Comparison of ENCODE assay signal across 18 cellular contexts in the genomic region with DNA sequence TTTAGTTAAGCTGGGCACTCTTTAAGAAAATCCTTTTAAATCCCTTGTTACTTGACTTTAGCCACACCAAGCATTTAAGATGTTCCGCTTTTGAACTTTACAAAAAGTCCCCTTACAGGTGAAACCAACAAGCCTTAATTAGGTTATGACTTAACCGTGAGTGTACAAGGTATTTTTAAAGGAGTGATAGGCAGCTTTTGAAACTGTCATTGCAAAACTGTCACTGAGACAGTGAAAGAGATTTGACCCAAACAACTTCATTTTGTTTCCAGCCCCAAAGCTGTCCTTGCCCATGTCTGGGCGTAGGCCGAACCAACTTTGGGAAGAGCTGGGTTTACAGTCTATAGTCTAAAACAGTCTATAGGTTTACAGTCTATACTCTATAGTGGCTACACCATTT.
DNase-seq lines count a peak whose midpoint lies in the region; ATAC-seq and TF ChIP-seq lines count a peak whose summit lies in the region.
"Had no signal": no experiment of that assay in that cellular context is flagged by ENCODE, and none has a peak within 500 bp of the region (broad histone marks: within the 10 kb centered on the region; RNA-seq: fewer than 3 reads in every experiment).

No MANE protein-coding gene starts in this region.

- H3K4me1 Mint-ChIP-seq in immature natural killer cell: peaks cover 34 to 52% of the 10 kb centered on the region in 2 donors
- no peaks in the 10 kb centered on the region for H3K4me1 Mint-ChIP-seq in activated T-helper 1 cell treated with anti-CD3 and anti-CD28 coated beads, Interleukin-12 subunit alpha, Interleukin-12 subunit beta, Interleukin-2, Interleukin-4 antibody, amounts not matched to agents 30 ng/mL and 10 ng/mL and 1 ng/mL, durations not matched to agents 14 hours and 24 hours and 36 hours (ENCODE audit: low read depth)

- no peaks in the 10 kb centered on the region for H3K9me3 Mint-ChIP-seq in immature natural killer cell
- H3K9me3 Mint-ChIP-seq in activated T-helper 1 cell treated with anti-CD3 and anti-CD28 coated beads, Interleukin-12 subunit alpha, Interleukin-12 subunit beta, Interleukin-2, Interleukin-4 antibody, amounts not matched to agents 30 ng/mL and 10 ng/mL and 1 ng/mL, durations not matched to agents 14 hours and 24 hours and 36 hours: peaks cover 8% of the 10 kb centered on the region
- H3K9me3 Mint-ChIP-seq: HFFc6 had no signal

- H3K4me3 ChIP-seq in mucosa of descending colon: no peak overlapping the region
- H3K4me3 ChIP-seq: coronary artery, thoracic aorta had no signal

- H3K27ac Mint-ChIP-seq in immature natural killer cell: no peak overlapping the region
- no peak overlapping the region for H3K27ac Mint-ChIP-seq in activated T-helper 1 cell treated with anti-CD3 and anti-CD28 coated beads, Interleukin-12 subunit alpha, Interleukin-12 subunit beta, Interleukin-2, Interleukin-4 antibody, amounts not matched to agents 30 ng/mL and 10 ng/mL and 1 ng/mL, durations not matched to agents 14 hours and 24 hours and 36 hours
- H3K27ac Mint-ChIP-seq: activated CD8-positive, alpha-beta T cell treated with anti-CD3 and anti-CD28 coated beads, Interleukin-2, amount 10 ng/mL, durations not matched to agents 7 days and 5 days; HFFc6 had no signal

- H3K36me3 Mint-ChIP-seq in immature natural killer cell: peaks cover 4 to 11% (median 4%) of the 10 kb centered on the region in 3 donors
- H3K36me3 Mint-ChIP-seq in activated T-helper 1 cell treated with anti-CD3 and anti-CD28 coated beads, Interleukin-12 subunit alpha, Interleukin-12 subunit beta, Interleukin-2, Interleukin-4 antibody, amounts not matched to agents 30 ng/mL and 10 ng/mL and 1 ng/mL, durations not matched to agents 14 hours and 24 hours and 36 hours (ENCODE audit: low read depth): peaks cover 4% of the 10 kb centered on the region

- ATAC-seq in GM21529 (IDR thresholded peaks at IDR 0.05; ENCODE audit: unreplicated experiment): peak; percentile 60
- ATAC-seq in HG03064 (IDR thresholded peaks at IDR 0.05; ENCODE audit: low read depth, unreplicated experiment): peak; percentile 53
- ATAC-seq in esophagus mucosa: peak; percentile 29
- no peak for ATAC-seq in mucosa of descending colon
- ATAC-seq: activated CD8-positive, alpha-beta T cell treated with anti-CD3 and anti-CD28 coated beads, Interleukin-2, amount 10 ng/mL, durations not matched to agents 7 days and 5 days had no signal

- intact Hi-C loops in mucosa of descending colon (cut with DNase I, micrococcal nuclease): no loop called here
- intact Hi-C loops in activated T-helper 1 cell treated with anti-CD3 and anti-CD28 coated beads, Interleukin-12 subunit alpha, Interleukin-12 subunit beta, Interleukin-2, Interleukin-4 antibody, amounts not matched to agents 30 ng/mL and 10 ng/mL and 1 ng/mL, durations not matched to agents 14 hours and 24 hours and 36 hours (cut with micrococcal nuclease): no loop called here

- peak; percentile 26 for DNase-seq in NCI-H82 (lab: John Stamatoyannopoulos, UW)
- no peak for DNase-seq in NCI-H82 treated with DMSO at 0.1 percent for 48 hours (lab: John Stamatoyannopoulos, UW; ENCODE audit: unreplicated experiment)
- DNase-seq in immature natural killer cell: no peak
- no peak for DNase-seq in mucosa of descending colon
- no peak for DNase-seq in activated T-helper 1 cell treated with anti-CD3 and anti-CD28 coated beads, Interleukin-12 subunit alpha, Interleukin-12 subunit beta, Interleukin-2, Interleukin-4 antibody, amounts not matched to agents 30 ng/mL and 10 ng/mL and 1 ng/mL, durations not matched to agents 14 hours and 24 hours and 36 hours (ENCODE audit: low spot score)
- DNase-seq: activated CD8-positive, alpha-beta T cell treated with anti-CD3 and anti-CD28 coated beads, Interleukin-2, amount 10 ng/mL, durations not matched to agents 7 days and 5 days; activated effector memory CD4-positive, alpha-beta T cell treated with Interleukin-2 at 50 U/mL for 16 hours; C1 segment of cervical spinal cord; DMS53; erythroblast; HFFc6; Karpas-422; mesendoderm had no signal

- H3K9me3 ChIP-seq in mucosa of descending colon: no peaks in the 10 kb centered on the region
- H3K9me3 ChIP-seq: thoracic aorta had no signal

- peaks cover 0 to 4% (median 1%) of the 10 kb centered on the region in 3 donors for H3K27me3 Mint-ChIP-seq in immature natural killer cell (ENCODE audit: low read depth in 3 of 3)
- H3K27me3 Mint-ChIP-seq in activated T-helper 1 cell treated with anti-CD3 and anti-CD28 coated beads, Interleukin-12 subunit alpha, Interleukin-12 subunit beta, Interleukin-2, Interleukin-4 antibody, amounts not matched to agents 30 ng/mL and 10 ng/mL and 1 ng/mL, durations not matched to agents 14 hours and 24 hours and 36 hours (ENCODE audit: insufficient read depth): no peaks in the 10 kb centered on the region

- H3K4me1 ChIP-seq in mucosa of descending colon (ENCODE audit: low read depth): no peaks in the 10 kb centered on the region

- no peak for TF ChIP-seq CTCF in mucosa of descending colon (IDR thresholded peaks at IDR 0.05)

- H3K36me3 ChIP-seq in mucosa of descending colon (ENCODE audit: low read depth): no peaks in the 10 kb centered on the region
- H3K36me3 ChIP-seq: thoracic aorta had no signal

- no peak overlapping the region for H3K4me3 Mint-ChIP-seq in immature natural killer cell
- H3K4me3 Mint-ChIP-seq in activated T-helper 1 cell treated with anti-CD3 and anti-CD28 coated beads, Interleukin-12 subunit alpha, Interleukin-12 subunit beta, Interleukin-2, Interleukin-4 antibody, amounts not matched to agents 30 ng/mL and 10 ng/mL and 1 ng/mL, durations not matched to agents 14 hours and 24 hours and 36 hours: no peak overlapping the region
- H3K4me3 Mint-ChIP-seq: activated CD8-positive, alpha-beta T cell treated with anti-CD3 and anti-CD28 coated beads, Interleukin-2, amount 10 ng/mL, durations not matched to agents 7 days and 5 days; HFFc6 had no signal
